ENCODE assay signal across 9 cellular contexts in genomic region chr12:20212036-20212435, GRCh38.
DNase-seq lines count a peak whose midpoint lies in the region; ATAC-seq, FAIRE-seq and TF ChIP-seq lines count a peak whose summit lies in the region.
"Had no signal": no experiment of that assay in that cellular context is flagged by ENCODE, and none has a peak within 500 bp of the region (broad histone marks: within the 10 kb centered on the region; RNA-seq: fewer than 3 reads in every experiment).

No MANE protein-coding gene starts in this region.

- no peak overlapping the region for H3K4ac ChIP-seq in IMR-90 (ENCODE audit: low read depth, low read length)

- in situ Hi-C loops in IMR-90 (cut with MboI; ENCODE audit: low sequenced_read_pairs), result loop anchor here (10.0 to 25.0 kb wide), 2 partner anchors 300 to 467 kb away; no protein-coding TSS in a partner anchor

- no peak overlapping the region for H3K4me3 Mint-ChIP-seq in activated T-helper 2 cell treated with anti-CD3 and anti-CD28 coated beads, Interferon-gamma antibody, Interleukin-2, Interleukin-4, amounts not matched to agents 10 μg/mL and 5 μg/mL and 100 μg/mL, durations not matched to agents 14 hours and 24 hours and 36 hours (ENCODE audit: low read depth)
- H3K4me3 Mint-ChIP-seq in activated T-cell treated with anti-CD3 and anti-CD28 coated beads, Interleukin-2, amount 50 U/mL, for 72 hours, result no peak overlapping the region

- peak overlapping the region; percentile 29; the same call in 1 of the 2 replicates for H2BK20ac ChIP-seq in IMR-90 (ENCODE audit: low read depth, low read length)

- no peak overlapping the region for H4K5ac ChIP-seq in IMR-90 (ENCODE audit: low read depth, low read length)

- no peak overlapping the region for H4K91ac ChIP-seq in IMR-90 (ENCODE audit: insufficient read depth, low read depth, low read length)

- H4K20me1 ChIP-seq in IMR-90 (ENCODE audit: insufficient read depth, low read length), result no peaks in the 10 kb centered on the region

- no peaks in the 10 kb centered on the region for H3K36me3 Mint-ChIP-seq in activated T-helper 2 cell treated with anti-CD3 and anti-CD28 coated beads, Interferon-gamma antibody, Interleukin-2, Interleukin-4, amounts not matched to agents 10 μg/mL and 5 μg/mL and 100 μg/mL, durations not matched to agents 14 hours and 24 hours and 36 hours (ENCODE audit: low read depth)
- peaks cover 0 to 2% of the 10 kb centered on the region in 2 donors for H3K36me3 Mint-ChIP-seq in activated T-cell treated with anti-CD3 and anti-CD28 coated beads, Interleukin-2, amount 50 U/mL, for 72 hours (ENCODE audit: insufficient read depth in 2 of 2)

- H2AFZ ChIP-seq in IMR-90 (replicated peaks; ENCODE audit: low read length, poor library complexity), result no peak overlapping the region

- H3K4me1 Mint-ChIP-seq in activated T-helper 2 cell treated with anti-CD3 and anti-CD28 coated beads, Interferon-gamma antibody, Interleukin-2, Interleukin-4, amounts not matched to agents 10 μg/mL and 5 μg/mL and 100 μg/mL, durations not matched to agents 14 hours and 24 hours and 36 hours (ENCODE audit: low read depth), result no peaks in the 10 kb centered on the region
- H3K4me1 Mint-ChIP-seq in activated T-cell treated with anti-CD3 and anti-CD28 coated beads, Interleukin-2, amount 50 U/mL, for 72 hours (ENCODE audit: low read depth), result no peaks in the 10 kb centered on the region

- no peak overlapping the region for H2BK120ac ChIP-seq in IMR-90 (ENCODE audit: low read depth, low read length)

- peak overlapping the region; percentile 74 for H2BK5ac ChIP-seq in IMR-90 (ENCODE audit: low read depth, low read length, poor library complexity, severe bottlenecking)

- H2AK9ac ChIP-seq in IMR-90 (replicated peaks; ENCODE audit: low read depth, low read length, poor library complexity), result no peak overlapping the region

- DNase-seq in IMR-90 (peak; percentile 8), heart right ventricle (no peak), small intestine (peak; percentile 3), HTR-8/SVneo (ENCODE audit: insufficient read length, low spot score) (no peak)
- no peak for DNase-seq in activated T-helper 2 cell treated with anti-CD3 and anti-CD28 coated beads, Interferon-gamma antibody, Interleukin-2, Interleukin-4, amounts not matched to agents 10 μg/mL and 5 μg/mL and 100 μg/mL, durations not matched to agents 14 hours and 24 hours and 36 hours (ENCODE audit: low spot score)
- DNase-seq in activated T-cell treated with anti-CD3 and anti-CD28 coated beads, Interleukin-2, amount 50 U/mL, for 72 hours, result no peak

- peak overlapping the region; percentile 66; the same call in 1 of the 2 replicates for H3K4me2 ChIP-seq in IMR-90 (ENCODE audit: low read depth, low read length)

- H3K9ac ChIP-seq in IMR-90 (ENCODE audit: low read depth, low read length), result no peak overlapping the region

- no peak overlapping the region; the same call in 1 of the 2 replicates for H3K18ac ChIP-seq in IMR-90 (ENCODE audit: low read depth, low read length)

- H3K36me3 ChIP-seq in IMR-90 (ENCODE audit: control insufficient read depth, insufficient read depth, low read length) (no peaks in the 10 kb centered on the region), heart right ventricle (no peaks in the 10 kb centered on the region), small intestine (ENCODE audit: control insufficient read depth in 2 of 2, insufficient read depth in 2 of 2, low read length in 2 of 2) (no peaks in the 10 kb centered on the region)

- H2AK5ac ChIP-seq in IMR-90 (ENCODE audit: low read depth, low read length), result no peak overlapping the region

- no TSS peak for BruUV-seq in IMR-90 (replicated peaks; lab: Mats Ljungman, UMichigan)

- no peak overlapping the region for H3K23ac ChIP-seq in IMR-90 (ENCODE audit: low read depth, low read length)

- H3K27me3 Mint-ChIP-seq in activated T-helper 2 cell treated with anti-CD3 and anti-CD28 coated beads, Interferon-gamma antibody, Interleukin-2, Interleukin-4, amounts not matched to agents 10 μg/mL and 5 μg/mL and 100 μg/mL, durations not matched to agents 14 hours and 24 hours and 36 hours (ENCODE audit: low read depth), result no peaks in the 10 kb centered on the region
- H3K27me3 Mint-ChIP-seq in activated T-cell treated with anti-CD3 and anti-CD28 coated beads, Interleukin-2, amount 50 U/mL, for 72 hours (ENCODE audit: low read depth), result no peaks in the 10 kb centered on the region

- H3K9me3 ChIP-seq in IMR-90 (ENCODE audit: control insufficient read depth, insufficient read depth, low read length), result no peaks in the 10 kb centered on the region
- no peaks in the 10 kb centered on the region for H3K9me3 ChIP-seq in heart right ventricle
- no peaks in the 10 kb centered on the region for H3K9me3 ChIP-seq in small intestine (ENCODE audit: control insufficient read depth, low read depth)

- H3K27me3 ChIP-seq in IMR-90 (ENCODE audit: control insufficient read depth, insufficient read depth, low read length) (no peaks in the 10 kb centered on the region), heart right ventricle (no peaks in the 10 kb centered on the region), small intestine (ENCODE audit: control insufficient read depth in 2 of 2, insufficient read depth in 2 of 2, low read length in 2 of 2) (no peaks in the 10 kb centered on the region)

- TF ChIP-seq RAD21 in IMR-90 (IDR thresholded peaks at IDR 0.05; ENCODE audit: low read length), result no peak

- TF ChIP-seq CTCF in IMR-90 (conservative IDR thresholded peaks at IDR 0.05; ENCODE audit: low read depth, low read length), result no peak
- no peak for TF ChIP-seq CTCF in heart right ventricle (IDR thresholded peaks at IDR 0.05)

- no peak overlapping the region for H3K27ac Mint-ChIP-seq in activated T-helper 2 cell treated with anti-CD3 and anti-CD28 coated beads, Interferon-gamma antibody, Interleukin-2, Interleukin-4, amounts not matched to agents 10 μg/mL and 5 μg/mL and 100 μg/mL, durations not matched to agents 14 hours and 24 hours and 36 hours
- H3K27ac Mint-ChIP-seq in activated T-cell treated with anti-CD3 and anti-CD28 coated beads, Interleukin-2, amount 50 U/mL, for 72 hours, result no peak overlapping the region

- H3K4me3 ChIP-seq in IMR-90 (ENCODE audit: insufficient read depth, low read depth, low read length), result no peak overlapping the region
- H3K4me3 ChIP-seq in heart right ventricle, result peak overlapping the region in 7 of 10 donors; percentile 0 to 37 (median 15)
- H3K4me3 ChIP-seq in small intestine (ENCODE audit: low read depth in 1 of 2, low read length in 2 of 2), result no peak overlapping the region

- FAIRE-seq in small intestine (lab: Jason Lieb, UNC) (no peak), HTR-8/SVneo (lab: Jason Lieb, UNC) (no peak)
- FAIRE-seq: G401.6 had no signal

- POLR2A ChIA-PET in IMR-90 (lab: Charles Lee; ENCODE audit: unreplicated experiment), result no interaction called here

- no peak overlapping the region for H3K27ac ChIP-seq in IMR-90 (ENCODE audit: insufficient read depth, low read length)
- peak overlapping the region; percentile 16 for H3K27ac ChIP-seq in angular gyrus (ENCODE audit: low read depth, low read length)
- peak overlapping the region; percentile 53 to 86 (median 78) for H3K27ac ChIP-seq in heart right ventricle
- H3K27ac ChIP-seq in small intestine (ENCODE audit: low read depth in 1 of 2, low read length in 1 of 2), result peak overlapping the region in 1 of 2 donors; percentile 63

- no peak overlapping the region for H2BK15ac ChIP-seq in IMR-90 (ENCODE audit: low read depth, low read length)

- no peak overlapping the region for H3K14ac ChIP-seq in IMR-90 (replicated peaks; ENCODE audit: low read depth, low read length)

- peak; percentile 18; the same call in 1 of the 2 replicates for ATAC-seq in IMR-90 (ENCODE audit: low read depth)
- peak; percentile 13 to 66 (median 42) for ATAC-seq in heart right ventricle
- no peak for ATAC-seq in HG02870 (IDR thresholded peaks at IDR 0.05; ENCODE audit: unreplicated experiment)
- no peak for ATAC-seq in activated T-cell treated with anti-CD3 and anti-CD28 coated beads, Interleukin-2, amount 50 U/mL, for 72 hours (replicated peaks in 1 of 2)

- H3K9me3 Mint-ChIP-seq in activated T-helper 2 cell treated with anti-CD3 and anti-CD28 coated beads, Interferon-gamma antibody, Interleukin-2, Interleukin-4, amounts not matched to agents 10 μg/mL and 5 μg/mL and 100 μg/mL, durations not matched to agents 14 hours and 24 hours and 36 hours, result peaks cover 6% of the 10 kb centered on the region
- peaks cover 6 to 7% of the 10 kb centered on the region in 2 donors for H3K9me3 Mint-ChIP-seq in activated T-cell treated with anti-CD3 and anti-CD28 coated beads, Interleukin-2, amount 50 U/mL, for 72 hours

- dilution Hi-C loops in IMR-90 (cut with HindIII; ENCODE audit: low sequenced_read_pairs, unreplicated experiment), result no loop called here

- no peak for TF ChIP-seq POLR2A in IMR-90 (IDR thresholded peaks at IDR 0.05; ENCODE audit: low read depth, low read length)

- 0% methylated on average over 1 of the region's 3 CpGs; no CpG with 5 or more reads in 1 of the 2 experiments for whole genome bisulfite sequencing in IMR-90 (ENCODE audit: extremely low coverage in 2 of 2, insufficient read length in 1 of 2), 2 experiments
- WGBS in heart right ventricle, 2 donors, result 7 to 9% methylated on average over 3 of the region's 3 CpGs
- WGBS in small intestine, 3 donors, result 36 to 42% (median 37%) methylated on average over 3 of the region's 3 CpGs

- CTCF ChIA-PET in IMR-90 (lab: Yijun Ruan, JAX), result no interaction called here

- H3K56ac ChIP-seq in IMR-90 (ENCODE audit: extremely low read depth, insufficient read depth, low read length), result no peak overlapping the region

- H3K4me1 ChIP-seq in IMR-90 (ENCODE audit: control insufficient read depth, insufficient read depth, low read length), result peaks cover 1% of the 10 kb centered on the region
- peaks cover 5 to 48% (median 31%) of the 10 kb centered on the region in 9 donors for H3K4me1 ChIP-seq in heart right ventricle
- peaks cover 0 to 10% of the 10 kb centered on the region in 2 donors for H3K4me1 ChIP-seq in small intestine (ENCODE audit: control insufficient read depth in 2 of 2, insufficient read depth in 1 of 2, low read depth in 1 of 2, low read length in 1 of 2)

- H3K79me1 ChIP-seq in IMR-90 (ENCODE audit: low read depth in 1 of 2, low read length in 2 of 2), result no peaks in the 10 kb centered on the region

- 0 out of 2 replicates have a peak, but pooled peaks cover 4% of the 10 kb centered on the region for H3K9me1 ChIP-seq in IMR-90 (ENCODE audit: insufficient read depth, low read length)

- peak overlapping the region in 1 of 2 experiments; percentile 25; a peak in 1 of 4 replicates for H4K8ac ChIP-seq in IMR-90 (ENCODE audit: low read depth in 2 of 2, low read length in 2 of 2)

- intact Hi-C loops in IMR-90 (cut with micrococcal nuclease) (loop anchor here (2.0 to 5.0 kb wide), 3 partner anchors 17 to 475 kb away; no protein-coding TSS in a partner anchor), heart right ventricle (cut with DNase I) (loop anchor here in 6 of 10 donors (5.0 to 10.0 kb wide), 8 partner anchors 60 to 467 kb away; partner anchors contain the start of gene PDE3A (in 5 of the 6))
- intact Hi-C loops in activated T-helper 2 cell treated with anti-CD3 and anti-CD28 coated beads, Interferon-gamma antibody, Interleukin-2, Interleukin-4, amounts not matched to agents 10 μg/mL and 5 μg/mL and 100 μg/mL, durations not matched to agents 14 hours and 24 hours and 36 hours (cut with micrococcal nuclease), result no loop called here

TF ChIP-seq in IMR-90, 13 proteins besides CTCF, POLR2A, EP300 and RAD21 (continues in another document):
- no peak for TF ChIP-seq NFE2L2 (IDR thresholded peaks at IDR 0.05; ENCODE audit: low read depth, low read length)
- TF ChIP-seq RFX5 (IDR thresholded peaks at IDR 0.05; ENCODE audit: low read depth, low read length), result no peak

Comparison
In these comparisons a context has a peak if more than half of its experiments do, and no peak if none do; other contexts are left out.
1. ATAC-seq: peak in IMR-90 (single experiment) and heart right ventricle (8 of 8); none in HG02870 (single experiment) and activated T-cell treated with anti-CD3 and anti-CD28 coated beads, Interleukin-2, amount 50 U/mL, for 72 hours (0 of 2).
2. DNase-seq: peak in IMR-90 (single experiment) and small intestine (single experiment); none in heart right ventricle (0 of 2), activated T-helper 2 cell treated with anti-CD3 and anti-CD28 coated beads, Interferon-gamma antibody, Interleukin-2, Interleukin-4, amounts not matched to agents 10 μg/mL and 5 μg/mL and 100 μg/mL, durations not matched to agents 14 hours and 24 hours and 36 hours (single experiment), activated T-cell treated with anti-CD3 and anti-CD28 coated beads, Interleukin-2, amount 50 U/mL, for 72 hours (0 of 2) and HTR-8/SVneo (single experiment).
3. H3K4me3 ChIP-seq: peak in heart right ventricle (7 of 10); none in IMR-90 (single experiment) and small intestine (0 of 2).